Comparison of ENCODE assay signal across 37 cellular contexts in genomic region chr13:110462091-110462490, GRCh38.
"Had no signal": no experiment of that assay in that cellular context is flagged by ENCODE, and none has a peak within 500 bp of the region (broad histone marks: within the 10 kb centered on the region; RNA-seq: fewer than 3 reads in every experiment).

No MANE protein-coding gene starts in this region.

- H3K9me3 Mint-ChIP-seq: activated B cell treated with CpG ODN at 0.5 μM for 24 hours; activated CD4-positive, alpha-beta memory T cell treated with anti-CD3 and anti-CD28 coated beads for 36 hours; activated CD4-positive, alpha-beta T cell treated with anti-CD3 and anti-CD28 coated beads, Interleukin-2, amount 10 ng/mL, durations not matched to agents 24 days and 14 days; activated CD8-positive, alpha-beta T cell treated with anti-CD3 and anti-CD28 coated beads for 36 hours; activated naive CD4-positive, alpha-beta T cell treated with anti-CD3 and anti-CD28 coated beads for 36 hours; activated naive CD4-positive, alpha-beta T cell treated with anti-CD3 and anti-CD28 coated beads, Interleukin-2, amount 50 U/mL, for 72 hours; activated naive CD8-positive, alpha-beta T cell treated with anti-CD3 and anti-CD28 coated beads for 36 hours; activated T-cell treated with anti-CD3 and anti-CD28 coated beads, Interleukin-2, amount 50 U/mL, for 4 hours; activated T-cell treated with anti-CD3 and anti-CD28 coated beads, Interleukin-2, amount 50 U/mL, for 72 hours; activated T-helper 1 cell treated with anti-CD3 and anti-CD28 coated beads, Interleukin-12 subunit alpha, Interleukin-12 subunit beta, Interleukin-2, Interleukin-4 antibody, amounts not matched to agents 30 ng/mL and 10 ng/mL and 1 ng/mL, durations not matched to agents 14 hours and 24 hours and 36 hours; activated T-helper 17 cell treated with anti-CD3 and anti-CD28 coated beads, Interleukin-2, amount 50 U/mL, for 72 hours; T-helper 1 cell treated with Interleukin-12 subunit alpha and Interleukin-12 subunit beta and Interleukin-4 antibody, amounts not matched to agents 30 μg/mL and 1 μg/mL, for 36 hours; T-helper 2 cell treated with Interferon-gamma antibody and Interleukin-4, amounts not matched to agents 5 μg/mL and 100 μg/mL, for 36 hours had no signal

- H3K27me3 Mint-ChIP-seq: activated B cell treated with CpG ODN at 0.5 μM for 24 hours had no signal

- ATAC-seq: activated CD8-positive, alpha-beta T cell treated with anti-CD3 and anti-CD28 coated beads for 36 hours; activated naive CD4-positive, alpha-beta T cell treated with anti-CD3 and anti-CD28 coated beads, Interleukin-2, amount 50 U/mL, for 72 hours; activated T-cell treated with anti-CD3 and anti-CD28 coated beads, Interleukin-2, amount 50 U/mL, for 4 hours; activated T-cell treated with anti-CD3 and anti-CD28 coated beads, Interleukin-2, amount 50 U/mL, for 72 hours; activated T-helper 17 cell treated with anti-CD3 and anti-CD28 coated beads, Interleukin-2, amount 50 U/mL, for 72 hours; body of pancreas had no signal

- DNase-seq: activated B cell treated with CpG ODN at 0.5 μM for 24 hours; activated CD4-positive, alpha-beta memory T cell treated with anti-CD3 and anti-CD28 coated beads for 36 hours; activated CD4-positive, alpha-beta T cell treated with anti-CD3 and anti-CD28 coated beads for 4 hours; activated CD4-positive, alpha-beta T cell treated with anti-CD3 and anti-CD28 coated beads, Interleukin-2, amount 10 ng/mL, durations not matched to agents 24 days and 14 days; activated CD4-positive, alpha-beta T cell treated with anti-CD3 and anti-CD28 coated beads, Interleukin-2, amount 50 U/mL, for 1 hour; activated CD4-positive, alpha-beta T cell treated with anti-CD3 and anti-CD28 coated beads, Interleukin-2, amount 50 U/mL, for 4 hours; activated CD4-positive, CD25-positive, alpha-beta regulatory T cell treated with anti-CD3 and anti-CD28 coated beads, Interleukin-2, amount 50 U/mL, for 72 hours; activated CD8-positive, alpha-beta memory T cell treated with anti-CD3 and anti-CD28 coated beads, Interleukin-2, amount 50 U/mL, for 4 hours; activated CD8-positive, alpha-beta T cell treated with anti-CD3 and anti-CD28 coated beads for 36 hours; activated effector memory CD4-positive, alpha-beta T cell treated with anti-CD3 and anti-CD28 coated beads, Interleukin-2, amount 50 U/mL, for 16 hours; activated gamma-delta T cell treated with Interleukin-2 at 50 U/mL for 16 hours; activated naive CD4-positive, alpha-beta T cell; activated naive CD4-positive, alpha-beta T cell treated with anti-CD3 and anti-CD28 coated beads for 36 hours; activated naive CD4-positive, alpha-beta T cell treated with anti-CD3 and anti-CD28 coated beads, Interleukin-2, amount 50 U/mL, for 16 hours; activated naive CD8-positive, alpha-beta T cell treated with anti-CD3 and anti-CD28 coated beads for 36 hours; activated T-cell treated with anti-CD3 and anti-CD28 coated beads for 4 hours; activated T-cell treated with anti-CD3 and anti-CD28 coated beads, Interleukin-2, amount 50 U/mL, for 1 hour; activated T-cell treated with anti-CD3 and anti-CD28 coated beads, Interleukin-2, amount 50 U/mL, for 4 hours; activated T-cell treated with anti-CD3 and anti-CD28 coated beads, Interleukin-2, amount 50 U/mL, for 72 hours; adrenal gland; amniotic stem cell; aorta; body of pancreas; brain microvascular endothelial cell; central memory CD4-positive, alpha-beta T cell; T-helper 1 cell; T-helper 2 cell; T-helper 9 cell had no signal

- H3K27ac ChIP-seq: adrenal gland, body of pancreas, brain microvascular endothelial cell, breast epithelium, VCaP had no signal

- H3K27me3 ChIP-seq: adrenal gland, body of pancreas, brain microvascular endothelial cell, breast epithelium had no signal

- H3K4me1 ChIP-seq: adrenal gland, body of pancreas, breast epithelium had no signal

- H3K4me1 Mint-ChIP-seq: activated CD4-positive, alpha-beta T cell treated with anti-CD3 and anti-CD28 coated beads, Interleukin-2, amount 10 ng/mL, durations not matched to agents 24 days and 14 days; activated naive CD8-positive, alpha-beta T cell treated with anti-CD3 and anti-CD28 coated beads for 36 hours; activated T-helper 17 cell treated with anti-CD3 and anti-CD28 coated beads, Interleukin-2, amount 50 U/mL, for 72 hours had no signal

- H3K4me3 Mint-ChIP-seq: activated B cell treated with CpG ODN at 0.5 μM for 24 hours; activated CD4-positive, alpha-beta memory T cell treated with anti-CD3 and anti-CD28 coated beads for 36 hours; activated CD4-positive, alpha-beta T cell treated with anti-CD3 and anti-CD28 coated beads, Interleukin-2, amount 10 ng/mL, durations not matched to agents 24 days and 14 days; activated CD8-positive, alpha-beta T cell treated with anti-CD3 and anti-CD28 coated beads for 36 hours; activated naive CD4-positive, alpha-beta T cell treated with anti-CD3 and anti-CD28 coated beads for 36 hours; activated naive CD8-positive, alpha-beta T cell treated with anti-CD3 and anti-CD28 coated beads for 36 hours; activated T-cell treated with anti-CD3 and anti-CD28 coated beads, Interleukin-2, amount 50 U/mL, for 4 hours; activated T-cell treated with anti-CD3 and anti-CD28 coated beads, Interleukin-2, amount 50 U/mL, for 72 hours; activated T-helper 1 cell treated with anti-CD3 and anti-CD28 coated beads, Interleukin-12 subunit alpha, Interleukin-12 subunit beta, Interleukin-2, Interleukin-4 antibody, amounts not matched to agents 30 ng/mL and 10 ng/mL and 1 ng/mL, durations not matched to agents 14 hours and 24 hours and 36 hours; activated T-helper 17 cell treated with anti-CD3 and anti-CD28 coated beads, Interleukin-2, amount 50 U/mL, for 72 hours; T-helper 1 cell treated with Interleukin-12 subunit alpha and Interleukin-12 subunit beta and Interleukin-4 antibody, amounts not matched to agents 30 μg/mL and 1 μg/mL, for 36 hours; T-helper 2 cell treated with Interferon-gamma antibody and Interleukin-4, amounts not matched to agents 5 μg/mL and 100 μg/mL, for 36 hours had no signal

- H3K36me3 Mint-ChIP-seq: activated CD4-positive, alpha-beta memory T cell treated with anti-CD3 and anti-CD28 coated beads for 36 hours; activated naive CD4-positive, alpha-beta T cell treated with anti-CD3 and anti-CD28 coated beads, Interleukin-2, amount 50 U/mL, for 72 hours; activated naive CD8-positive, alpha-beta T cell treated with anti-CD3 and anti-CD28 coated beads for 36 hours had no signal

- H3K36me3 ChIP-seq: breast epithelium had no signal

- FAIRE-seq: astrocyte, TTC549 had no signal

- H3K4me3 ChIP-seq: adrenal gland, body of pancreas, breast epithelium had no signal

- H3K9me3 ChIP-seq: adrenal gland, body of pancreas, breast epithelium had no signal

- H3K27ac Mint-ChIP-seq: activated B cell treated with CpG ODN at 0.5 μM for 24 hours; activated CD4-positive, alpha-beta memory T cell treated with anti-CD3 and anti-CD28 coated beads for 36 hours; activated CD4-positive, alpha-beta T cell treated with anti-CD3 and anti-CD28 coated beads, Interleukin-2, amount 10 ng/mL, durations not matched to agents 24 days and 14 days; activated CD8-positive, alpha-beta T cell treated with anti-CD3 and anti-CD28 coated beads for 36 hours; activated naive CD4-positive, alpha-beta T cell treated with anti-CD3 and anti-CD28 coated beads for 36 hours; activated naive CD4-positive, alpha-beta T cell treated with anti-CD3 and anti-CD28 coated beads, Interleukin-2, amount 50 U/mL, for 72 hours; activated naive CD8-positive, alpha-beta T cell treated with anti-CD3 and anti-CD28 coated beads for 36 hours; activated T-cell treated with anti-CD3 and anti-CD28 coated beads, Interleukin-2, amount 50 U/mL, for 72 hours; activated T-helper 1 cell treated with anti-CD3 and anti-CD28 coated beads, Interleukin-12 subunit alpha, Interleukin-12 subunit beta, Interleukin-2, Interleukin-4 antibody, amounts not matched to agents 30 ng/mL and 10 ng/mL and 1 ng/mL, durations not matched to agents 14 hours and 24 hours and 36 hours; activated T-helper 17 cell treated with anti-CD3 and anti-CD28 coated beads, Interleukin-2, amount 50 U/mL, for 72 hours; T-helper 1 cell treated with Interleukin-12 subunit alpha and Interleukin-12 subunit beta and Interleukin-4 antibody, amounts not matched to agents 30 μg/mL and 1 μg/mL, for 36 hours; T-helper 2 cell treated with Interferon-gamma antibody and Interleukin-4, amounts not matched to agents 5 μg/mL and 100 μg/mL, for 36 hours had no signal
